Comparison of ENCODE assay signal across 12 cellular contexts in the genomic region with DNA sequence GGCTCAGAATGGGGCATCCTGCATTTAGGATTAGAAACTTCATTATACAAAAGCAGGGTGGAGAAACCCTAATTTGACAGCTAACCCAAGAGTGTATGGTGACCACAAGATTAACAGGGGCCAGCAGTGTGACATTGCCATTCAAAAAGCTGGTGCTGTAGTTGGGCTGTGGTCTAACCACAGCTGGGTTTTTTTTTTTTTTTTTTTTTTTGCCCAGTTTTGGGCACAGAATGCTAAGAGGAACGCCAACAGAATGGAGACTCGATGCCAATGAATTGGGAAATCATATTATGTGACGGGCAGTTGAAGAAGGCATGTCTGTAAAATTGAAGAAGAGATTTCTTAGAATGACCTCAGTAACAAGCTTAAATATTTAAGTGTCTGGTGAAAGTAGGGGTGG. TPM values are rescaled to one million over a fixed set of nuclear protein-coding genes. Genes with fewer than 3 reads are reported as not detected.
DNase-seq lines count a peak whose midpoint lies in the region; ATAC-seq, FAIRE-seq and TF ChIP-seq lines count a peak whose summit lies in the region.
"Had no signal": no experiment of that assay in that cellular context is flagged by ENCODE, and none has a peak within 500 bp of the region (broad histone marks: within the 10 kb centered on the region; RNA-seq: fewer than 3 reads in every experiment).

No MANE protein-coding gene starts in this region.

- H3K27ac ChIP-seq in epithelial cell of prostate: peak overlapping the region; percentile 94

- intact Hi-C loops in sciatic nerve (cut with DNase I): no loop called here

- FAIRE-seq in GM12891 (lab: Jason Lieb, UNC): no peak
- FAIRE-seq: colon had no signal

- TF ChIP-seq POLR2A in GM12891 (IDR thresholded peaks at IDR 0.05; ENCODE audit: low read depth, low read length): no peak

- peak; percentile 22 for DNase-seq in H4 (ENCODE audit: low spot score)
- peak; percentile 49 for DNase-seq in NOMO-1 treated with DMSO at 0.1 percent for 48 hours (lab: John Stamatoyannopoulos, UW; ENCODE audit: unreplicated experiment)
- DNase-seq in epithelial cell of prostate (ENCODE audit: low read depth, low spot score): no peak
- DNase-seq in sciatic nerve (ENCODE audit: low spot score): no peak
- no peak for DNase-seq in AG08395 (ENCODE audit: low spot score)
- DNase-seq in nucleus accumbens (lab: John Stamatoyannopoulos, UW): no peak
- DNase-seq in GM12891 (ENCODE audit: insufficient read length, low spot score): no peak
- no peak for DNase-seq in amniotic stem cell (lab: John Stamatoyannopoulos, UW)
- DNase-seq: activated naive CD4-positive, alpha-beta T cell treated with Interleukin-2 at 50 U/mL for 16 hours; CD8-positive, alpha-beta T cell; NCI-H345 had no signal

- peak; percentile 49 for ATAC-seq in sciatic nerve
- ATAC-seq: CD8-positive, alpha-beta T cell had no signal

TF ChIP-seq in GM12891, 5 proteins besides CTCF, POLR2A, EP300 and RAD21:
- TF ChIP-seq TAF1 (IDR thresholded peaks at IDR 0.05; ENCODE audit: low read depth, low read length) (no peak), POU2F2 (IDR thresholded peaks at IDR 0.05; ENCODE audit: low read depth, low read length) (no peak), POLR2AphosphoS5 (IDR thresholded peaks at IDR 0.05; ENCODE audit: low read depth, low read length) (no peak), PAX5 (IDR thresholded peaks at IDR 0.05; ENCODE audit: insufficient read depth, low read length, severe bottlenecking) (no peak), SPI1 (IDR thresholded peaks at IDR 0.05; ENCODE audit: low read depth, low read length) (no peak)

RNA-seq across cellular contexts. Expression of gene NFIA, which starts 58.4 kb away (rescaled TPM):
- total RNA-seq in H4 (2014; rRNA removed; shearing (Covaris generic)): 3.9 and 7.4 TPM in 2 replicates
- 143 TPM for total RNA-seq in sciatic nerve
- polyA plus RNA-seq in GM12891 (2012; ENCODE audit: low read depth, missing spikeins): not detected

Comparison
In these comparisons a context has a peak if more than half of its experiments do, and no peak if none do; other contexts are left out.
1. DNase-seq: peak in H4 (single experiment) and NOMO-1 treated with DMSO at 0.1 percent for 48 hours (single experiment); none in epithelial cell of prostate (single experiment), sciatic nerve (single experiment), AG08395 (single experiment), nucleus accumbens (0 of 56), GM12891 (single experiment) and amniotic stem cell (single experiment).
2. RNA of gene NFIA, which starts 58.4 kb away (total RNA-seq): 143 TPM in sciatic nerve (single experiment); 3.9 to 7.4 TPM in H4; every median in the first group is over 10 times any median in the second.